Comparison of ENCODE assay signal across 8 cellular contexts in the genomic region with DNA sequence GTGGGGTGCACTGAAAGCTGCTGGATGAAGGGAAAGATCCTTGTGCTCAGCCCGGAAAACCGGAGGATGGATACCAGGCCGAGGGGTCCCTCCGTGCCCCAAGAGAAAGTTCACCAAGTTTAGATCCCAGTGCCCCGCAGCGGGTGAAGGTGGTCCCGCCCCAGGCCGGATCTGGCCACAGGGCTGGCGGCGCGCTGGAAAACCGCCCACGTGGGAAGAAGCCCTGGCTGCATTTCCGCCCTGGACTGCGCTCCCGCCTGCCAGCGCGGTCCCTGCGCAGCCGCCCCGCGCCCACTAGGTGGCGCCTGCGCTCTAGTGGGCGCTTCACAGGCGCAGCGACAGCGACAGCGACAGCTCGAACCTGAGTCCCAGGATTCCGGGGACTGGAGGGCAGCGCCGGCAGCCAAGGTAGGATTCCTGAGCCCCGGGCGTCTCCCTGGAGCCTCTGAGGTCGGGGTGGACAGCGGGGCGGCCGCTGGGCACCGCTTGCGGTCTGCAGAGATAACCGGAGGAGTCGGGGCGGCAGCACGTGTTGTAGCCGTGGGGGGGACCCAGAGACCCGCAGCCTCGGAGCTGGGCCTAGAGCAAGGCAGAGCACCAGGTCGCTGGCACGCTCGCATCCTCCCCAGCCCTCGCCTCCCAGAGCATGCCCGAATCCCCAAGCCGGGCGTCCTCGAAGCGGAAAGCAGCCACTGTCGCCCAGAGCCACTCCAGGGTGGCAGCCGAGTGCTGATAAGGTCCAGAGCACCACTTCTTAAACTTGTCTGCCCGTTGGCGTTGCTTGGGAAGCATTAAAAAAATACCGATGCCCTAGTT. TPM values are rescaled to one million over a fixed set of nuclear protein-coding genes. Genes with fewer than 3 reads are reported as not detected.
DNase-seq lines count a peak whose midpoint lies in the region; ATAC-seq, FAIRE-seq and TF ChIP-seq lines count a peak whose summit lies in the region.

Gene CHD9, plus strand, starts transcription at position 322 of the 816 bp plus-strand sequence. CDS start 101,099 bp downstream, outside the sequence.

- 3% methylated on average over 47 of the region's 62 CpGs; no CpG with 5 or more reads in 1 of the 2 experiments for WGBS in H1 (ENCODE audit: extremely low coverage in 1 of 2, insufficient coverage in 1 of 2, insufficient read length in 1 of 2, insufficient replicate concordance in 2 of 2, low coverage in 1 of 2, low lambda C conversion rate in 2 of 2, missing lambda C conversion rate in 1 of 2), 2 experiments
- WGBS in mesendoderm (ENCODE audit: extremely low coverage, insufficient coverage, low lambda C conversion rate), result no CpG with 5 or more reads among the region's 62 CpGs

- H3K4ac ChIP-seq in H1 (replicated peaks; ENCODE audit: insufficient read length, low read depth, low read length) (peak within 1 kb of the TSS; percentile 2), mesendoderm (ENCODE audit: low read depth, low read length) (peak within 1 kb of the TSS; percentile 49)

- H3K14ac ChIP-seq in H1 (ENCODE audit: insufficient read length), result no peak within 1 kb of the TSS

- H3K79me1 ChIP-seq in H1 (ENCODE audit: low read depth, low read length), result peaks cover 11% of the 10 kb centered on the region; the same call in 1 of the 2 replicates
- H3K79me1 ChIP-seq in mesendoderm (ENCODE audit: low read length), result peaks cover 6% of the 10 kb centered on the region

- DNase-seq in COR-L47 (lab: John Stamatoyannopoulos, UW) (peak; percentile 86), HTR-8/SVneo (ENCODE audit: insufficient read length, low spot score) (peak; percentile 91), NOMO-1 treated with dmso at 0.1 percent for 144 hours (lab: John Stamatoyannopoulos, UW; ENCODE audit: unreplicated experiment) (peak; percentile 75), H1 (ENCODE audit: low read depth in 1 of 2, low spot score in 2 of 2) (peak in 1 of 2 experiments; percentile 87), mesendoderm (peak; percentile 96)
- DNase-seq in activated CD8-positive, alpha-beta memory T cell treated with anti-CD3 and anti-CD28 coated beads for 48 hours (ENCODE audit: low read depth in 2 of 3, low spot score in 2 of 3), result peak; percentile 40 to 64 (median 50)
- DNase-seq in stimulated activated CD8-positive, alpha-beta memory T cell treated with anti-CD3 and anti-CD28 coated beads, Interleukin-15, amount 100 ng/mL, for 1 hour (ENCODE audit: low read depth), result peak; percentile 29

- peaks cover 0 to 34% of the 10 kb centered on the region in 2 experiments; a peak in 2 of 4 replicates for H3K79me2 ChIP-seq in H1 (ENCODE audit: control insufficient read depth in 1 of 2, insufficient read depth in 2 of 2, low read length in 2 of 2)
- H3K79me2 ChIP-seq in mesendoderm (ENCODE audit: control insufficient read depth, insufficient read depth, low read length), result peaks cover 3% of the 10 kb centered on the region

- H3K4me3 ChIP-seq in H1 (ENCODE audit: extremely low read depth in 1 of 4, insufficient read depth in 2 of 4, low read depth in 3 of 4, low read length in 4 of 4), result peak within 1 kb of the TSS; percentile 34 to 68 (median 60)
- H3K4me3 ChIP-seq in mesendoderm (ENCODE audit: low read length), result peak within 1 kb of the TSS; percentile 61

- peak within 1 kb of the TSS; percentile 73 for H2BK120ac ChIP-seq in H1 (replicated peaks; ENCODE audit: low read depth, low read length)
- peak within 1 kb of the TSS; percentile 30 for H2BK120ac ChIP-seq in mesendoderm (ENCODE audit: low read depth, low read length)

- H4K8ac ChIP-seq in H1 (ENCODE audit: extremely low read depth, insufficient read depth, low read length) (peak within 1 kb of the TSS; percentile 90), mesendoderm (ENCODE audit: low read depth, low read length) (peak within 1 kb of the TSS; percentile 7)

- ATAC-seq in GM21360 (IDR thresholded peaks at IDR 0.05; ENCODE audit: unreplicated experiment), result peak; percentile 79

- no peak for TF ChIP-seq EP300 in H1 (IDR thresholded peaks at IDR 0.05; ENCODE audit: borderline replicate concordance in 1 of 2, low read depth in 2 of 2, low read length in 2 of 2)

- H3K9ac ChIP-seq in H1 (replicated peaks in 1 of 4; ENCODE audit: extremely low read depth in 1 of 4, low read depth in 3 of 4, low read length in 3 of 4), result peak within 1 kb of the TSS in 3 of 4 experiments; percentile 45 to 55 (median 54); a peak in 6 of 7 replicates
- H3K9ac ChIP-seq in mesendoderm (ENCODE audit: low read length), result peak within 1 kb of the TSS; percentile 87

- H2BK12ac ChIP-seq in H1 (ENCODE audit: low read depth, low read length), result peak within 1 kb of the TSS; percentile 78; the same call in 1 of the 2 replicates

- H2AK5ac ChIP-seq in H1 (ENCODE audit: low read depth, low read length) (peak within 1 kb of the TSS; percentile 54; the same call in 1 of the 2 replicates), mesendoderm (ENCODE audit: low read length) (no peak within 1 kb of the TSS)

- H3K23ac ChIP-seq in H1 (ENCODE audit: insufficient read length) (no peak within 1 kb of the TSS), mesendoderm (ENCODE audit: low read length) (no peak within 1 kb of the TSS)

- TF ChIP-seq CTCF in H1 (IDR thresholded peaks at IDR 0.05; ENCODE audit: control extremely low read depth in 1 of 3, insufficient read depth in 1 of 3, low read depth in 1 of 3, low read length in 3 of 3), result peak; percentile 95 to 97 (median 97)

- POLR2A ChIA-PET in H1 (lab: Charles Lee; ENCODE audit: partially characterized antibody), result interaction anchor here (0.8 to 3.2 kb wide), 12 partner anchors 9 to 153 kb away, joined by 3 to 21 read pairs (median 5); no protein-coding TSS in a partner anchor

- H4K20me1 ChIP-seq in H1 (replicated peaks in 1 of 2; ENCODE audit: control insufficient read depth in 1 of 2, insufficient read depth in 2 of 2, low read length in 2 of 2), result no peaks in the 10 kb centered on the region

- H3K56ac ChIP-seq in H1 (replicated peaks; ENCODE audit: insufficient read length, low read depth, low read length) (no peak within 1 kb of the TSS), mesendoderm (ENCODE audit: low read length) (peak within 1 kb of the TSS; percentile 90)

- peak in 1 of 2 experiments; percentile 44; a peak in 2 of 3 replicates for TF ChIP-seq POLR2A in H1 (IDR thresholded peaks at IDR 0.05; ENCODE audit: control extremely low read depth in 1 of 2, low read depth in 2 of 2, low read length in 2 of 2)

- H3K27ac ChIP-seq in H1 (ENCODE audit: low read depth, low read length) (peak within 1 kb of the TSS; percentile 39; the same call in 1 of the 2 replicates), mesendoderm (ENCODE audit: low read depth, low read length) (peak within 1 kb of the TSS; percentile 90)

- H4K5ac ChIP-seq in H1 (ENCODE audit: insufficient read length, low read depth, low read length) (peak within 1 kb of the TSS; percentile 79), mesendoderm (ENCODE audit: low read length) (peak within 1 kb of the TSS; percentile 21)

- H3K27me3 ChIP-seq in H1 (replicated peaks in 1 of 4; ENCODE audit: control insufficient read depth in 3 of 4, extremely low read depth in 1 of 4, insufficient read depth in 3 of 4, low read length in 3 of 4) (no peaks in the 10 kb centered on the region; a peak in 1 of 7 replicates), mesendoderm (ENCODE audit: insufficient read depth, low read length, poor library complexity) (no peaks in the 10 kb centered on the region)

- H2BK15ac ChIP-seq in H1 (ENCODE audit: low read length), result 0 out of 2 replicates have a peak within 1 kb of the TSS, but pooled peaks have one; percentile 63
- no peak within 1 kb of the TSS for H2BK15ac ChIP-seq in mesendoderm (replicated peaks; ENCODE audit: low read depth)

- CTCF ChIA-PET in H1 (lab: Charles Lee; ENCODE audit: partially characterized antibody), result interaction anchor here (0.6 to 4.1 kb wide), 24 partner anchors 9 to 202 kb away, joined by 3 to 21 read pairs (median 4); no protein-coding TSS in a partner anchor

- H4K91ac ChIP-seq in H1 (replicated peaks; ENCODE audit: insufficient read length, low read length), result peak within 1 kb of the TSS; percentile 96

- FAIRE-seq in HTR-8/SVneo (lab: Jason Lieb, UNC), result peak; percentile 88
- no peak for FAIRE-seq in H1 (lab: Jason Lieb, UNC)

- H3K4me2 ChIP-seq in H1 (ENCODE audit: insufficient read depth in 1 of 2, low read depth in 2 of 2, low read length in 2 of 2), result peak within 1 kb of the TSS; percentile 82 to 85
- H3K4me2 ChIP-seq in mesendoderm (ENCODE audit: low read length), result peak within 1 kb of the TSS; percentile 83

- peak; percentile 95 to 96 for TF ChIP-seq RAD21 in H1 (IDR thresholded peaks at IDR 0.05 in 1 of 2, conservative IDR thresholded peaks at IDR 0.05 in 1 of 2; ENCODE audit: low read depth in 2 of 2, low read length in 2 of 2)

- H2AFZ ChIP-seq in H1 (ENCODE audit: low read length), result 0 out of 2 replicates have a peak within 1 kb of the TSS, but pooled peaks have one; percentile 42

- H3K4me1 ChIP-seq in H1 (replicated peaks in 1 of 4; ENCODE audit: control insufficient read depth in 3 of 4, insufficient read depth in 4 of 4, low read length in 3 of 4) (peaks cover 6 to 9% (median 8%) of the 10 kb centered on the region in 4 experiments; a peak in 5 of 7 replicates), mesendoderm (ENCODE audit: control insufficient read depth, low read depth, low read length) (peaks cover 2% of the 10 kb centered on the region)

- H3K36me3 ChIP-seq in H1 (ENCODE audit: control insufficient read depth in 2 of 4, insufficient read depth in 4 of 4, low read length in 3 of 4) (no peaks in the 10 kb centered on the region), mesendoderm (ENCODE audit: control insufficient read depth, insufficient read depth, low read length) (no peaks in the 10 kb centered on the region)

- H3K18ac ChIP-seq in H1 (ENCODE audit: extremely low read depth, low read length), result peak within 1 kb of the TSS; percentile 80
- H3K18ac ChIP-seq in mesendoderm (ENCODE audit: low read length), result peak within 1 kb of the TSS; percentile 91

- peak within 1 kb of the TSS; percentile 48; the same call in 1 of the 2 replicates for H2BK20ac ChIP-seq in H1 (ENCODE audit: low read length)

- H3K23me2 ChIP-seq in H1 (ENCODE audit: low read depth, low read length), result peaks cover 7% of the 10 kb centered on the region; the same call in 1 of the 2 replicates

- H3K9me3 ChIP-seq in H1 (ENCODE audit: insufficient read depth in 2 of 2, low read depth in 1 of 2, low read length in 1 of 2), result no peaks in the 10 kb centered on the region

- H2BK5ac ChIP-seq in H1 (ENCODE audit: low read depth, low read length) (peak within 1 kb of the TSS; percentile 84; the same call in 1 of the 2 replicates), mesendoderm (ENCODE audit: low read length) (peak within 1 kb of the TSS; percentile 74)

RNA-seq across cellular contexts. Expression of gene CHD9, which starts in this region (rescaled TPM):
- total RNA-seq in H1 (2021; fragmentation: NEBNext Ultra II Directional; extraction: Animal tissue kit (Norgen Biotek cat#: 25700)), result 27.5 and 32.4 TPM in 2 replicates
- 5.9 and 9.9 TPM in 2 replicates for polyA plus RNA-seq in H1 (2011; rRNA removed)
- polyA plus RNA-seq in H1 (2011; cell fraction: cytosol; rRNA removed), result 12.8 TPM
- 8.5 TPM for polyA plus RNA-seq in H1 (2011; cell fraction: nucleus; rRNA removed)
- polyA plus RNA-seq in H1 (2012, experiment 1 of 2), result 12.2 to 24.6 TPM (median 15.0 TPM) in 4 replicates
- polyA plus RNA-seq in H1 (2012, experiment 2 of 2), result 1.4 TPM
- 28.1 TPM for polyA plus RNA-seq in H1 (2013, experiment 1 of 2)
- polyA plus RNA-seq in H1 (2013, experiment 2 of 2), result 26.4 TPM
- polyA minus RNA-seq in H1 (2011; rRNA and poly(A)+ RNA removed), result 73.8 and 104 TPM in 2 replicates
- 29.0 TPM for polyA minus RNA-seq in H1 (2011; cell fraction: cytosol; rRNA and poly(A)+ RNA removed)
- 131 TPM for polyA minus RNA-seq in H1 (2011; cell fraction: nucleus; rRNA and poly(A)+ RNA removed)
- polyA plus RNA-seq in mesendoderm (2013, experiment 1 of 2), result 15.7 TPM
- polyA plus RNA-seq in mesendoderm (2013, experiment 2 of 2), result 15.7 TPM
